8 cellular contexts compared by ENCODE assay signal in genomic region chr10:124744047-124744687, GRCh38. TPM values are rescaled to one million over a fixed set of nuclear protein-coding genes. Genes with fewer than 3 reads are reported as not detected.
DNase-seq lines count a peak whose midpoint lies in the region; ATAC-seq and TF ChIP-seq lines count a peak whose summit lies in the region.

Gene FAM53B (minus strand): TSS chr10:124744378. CDS start chr10:124706713, 37,665 bp downstream.

- H3K4me1 ChIP-seq in PC-3 (ENCODE audit: insufficient read depth, low read length) (peaks cover 53% of the 10 kb centered on the region), muscle layer of colon (ENCODE audit: insufficient read depth, low read length) (peaks cover 44% of the 10 kb centered on the region)

- CTCF ChIA-PET in CD4-positive, alpha-beta T cell (lab: Charles Lee) = interaction anchor here (1.5 to 3.2 kb wide), 3 partner anchors 15 to 73 kb away, joined by 5 to 22 read pairs (median 5); no protein-coding TSS in a partner anchor
- CTCF ChIA-PET in PC-3 (lab: Charles Lee) = no interaction called here

- TF ChIP-seq CTCF in CD4-positive, alpha-beta T cell (IDR thresholded peaks at IDR 0.05) = no peak
- no peak for TF ChIP-seq CTCF in PC-3 (conservative IDR thresholded peaks at IDR 0.05; ENCODE audit: low read depth, low read length)

- peaks cover 41% of the 10 kb centered on the region for H3K79me2 ChIP-seq in PC-3 (ENCODE audit: low read length)

- POLR2A ChIA-PET in CD4-positive, alpha-beta T cell (lab: Charles Lee) = interaction anchor here (1.0 to 3.3 kb wide), 4 partner anchors 11 to 205 kb away, joined by 3 to 21 read pairs (median 6); no protein-coding TSS in a partner anchor
- POLR2A ChIA-PET in PC-3 (lab: Charles Lee; ENCODE audit: unreplicated experiment) = no interaction called here

- H3K27me3 ChIP-seq in CD4-positive, alpha-beta T cell (ENCODE audit: control insufficient read depth, insufficient read depth, low read length) = no peaks in the 10 kb centered on the region
- no peaks in the 10 kb centered on the region for H3K27me3 ChIP-seq in PC-3 (ENCODE audit: low read length)
- no peaks in the 10 kb centered on the region for H3K27me3 ChIP-seq in muscle layer of colon (ENCODE audit: control insufficient read depth in 1 of 2, insufficient read depth in 2 of 2, low read length in 2 of 2)

- no peaks in the 10 kb centered on the region for H4K20me1 ChIP-seq in PC-3 (ENCODE audit: low read length)

- no TSS peak for BruUV-seq in PC-3 (replicated peaks; lab: Mats Ljungman, UMichigan)

- no peaks in the 10 kb centered on the region for H3K9me3 ChIP-seq in CD4-positive, alpha-beta T cell (ENCODE audit: control insufficient read depth, low read length)
- no peaks in the 10 kb centered on the region for H3K9me3 ChIP-seq in PC-3 (ENCODE audit: low read length)
- H3K9me3 ChIP-seq in muscle layer of colon (ENCODE audit: low read length) = no peaks in the 10 kb centered on the region

- peak within 1 kb of the TSS; percentile 99 for H3K4me3 Mint-ChIP-seq in CD4-positive, alpha-beta T cell
- H3K4me3 Mint-ChIP-seq in activated T-cell treated with anti-CD3 and anti-CD28 coated beads, Interleukin-2, amount 50 U/mL, for 4 hours = peak within 1 kb of the TSS; percentile 96

- no peaks in the 10 kb centered on the region for H3K9me2 ChIP-seq in PC-3 (replicated peaks; ENCODE audit: low read length)

- H3K27ac ChIP-seq in CD4-positive, alpha-beta T cell (ENCODE audit: low read depth, low read length) = peak within 1 kb of the TSS; percentile 42
- H3K27ac ChIP-seq in PC-3 (ENCODE audit: low read length) = no peak within 1 kb of the TSS
- peak within 1 kb of the TSS; percentile 79 for H3K27ac ChIP-seq in muscle layer of colon (ENCODE audit: low read depth, low read length)

- H3K36me3 ChIP-seq in PC-3 (ENCODE audit: low read depth, low read length) = no peaks in the 10 kb centered on the region; the same call in 1 of the 2 replicates
- peaks cover 4% of the 10 kb centered on the region for H3K36me3 ChIP-seq in muscle layer of colon (ENCODE audit: insufficient read depth, low read length)

- DNase-seq in CD4-positive, alpha-beta T cell = peak; percentile 65 to 84 (median 74)
- DNase-seq in PC-3 = peak; percentile 77
- DNase-seq in activated T-cell treated with anti-CD3 and anti-CD28 coated beads, Interleukin-2, amount 50 U/mL, for 4 hours = peak; percentile 76
- peak; percentile 51 for DNase-seq in stimulated activated CD8-positive, alpha-beta memory T cell treated with anti-CD3 and anti-CD28 coated beads, Interleukin-7, amount 100 ng/mL, for 24 hours (ENCODE audit: low read depth)

- no peaks in the 10 kb centered on the region for H3F3A ChIP-seq in PC-3 (ENCODE audit: low read length, unreplicated experiment)

- intact Hi-C loops in CD4-positive, alpha-beta T cell (cut with DNase I, micrococcal nuclease) = loop anchor here (2.0 to 10.0 kb wide), 5 partner anchors 37 to 749 kb away; partner anchors contain the start of genes EEF1AKMT2 (in 1 of the 2), LHPP (in 1 of the 2) and OAT (in 1 of the 2)
- intact Hi-C loops in PC-3 (cut with micrococcal nuclease) = no loop called here

- no peaks in the 10 kb centered on the region for H3K27me3 Mint-ChIP-seq in CD4-positive, alpha-beta T cell
- no peaks in the 10 kb centered on the region for H3K27me3 Mint-ChIP-seq in activated T-cell treated with anti-CD3 and anti-CD28 coated beads, Interleukin-2, amount 50 U/mL, for 4 hours (ENCODE audit: low read depth)

- H3K4me1 Mint-ChIP-seq in CD4-positive, alpha-beta T cell (ENCODE audit: low read depth) = peaks cover 59% of the 10 kb centered on the region
- H3K4me1 Mint-ChIP-seq in activated T-cell treated with anti-CD3 and anti-CD28 coated beads, Interleukin-2, amount 50 U/mL, for 4 hours (ENCODE audit: low read depth) = peaks cover 48% of the 10 kb centered on the region

- peak within 1 kb of the TSS; percentile 70; the same call in 1 of the 2 replicates for H2AFZ ChIP-seq in PC-3 (ENCODE audit: low read length)

- H3K9ac ChIP-seq in PC-3 (ENCODE audit: low read length) = peak within 1 kb of the TSS; percentile 61
- H3K9ac ChIP-seq in muscle layer of colon (ENCODE audit: low read length) = peak within 1 kb of the TSS; percentile 31

- H3K4me3 ChIP-seq in PC-3 (ENCODE audit: low read length) (peak within 1 kb of the TSS; percentile 92), muscle layer of colon (ENCODE audit: low read depth in 1 of 2, low read length in 2 of 2) (peak within 1 kb of the TSS; percentile 73 to 87)

- peak within 1 kb of the TSS; percentile 83 for H3K4me2 ChIP-seq in PC-3 (ENCODE audit: low read length)

- no peaks in the 10 kb centered on the region for H3K9me3 Mint-ChIP-seq in CD4-positive, alpha-beta T cell
- H3K9me3 Mint-ChIP-seq in activated T-cell treated with anti-CD3 and anti-CD28 coated beads, Interleukin-2, amount 50 U/mL, for 4 hours = no peaks in the 10 kb centered on the region

- H3K36me3 Mint-ChIP-seq in CD4-positive, alpha-beta T cell (ENCODE audit: low read depth) = peaks cover 11% of the 10 kb centered on the region
- no peaks in the 10 kb centered on the region for H3K36me3 Mint-ChIP-seq in activated T-cell treated with anti-CD3 and anti-CD28 coated beads, Interleukin-2, amount 50 U/mL, for 4 hours (ENCODE audit: insufficient read depth)

- H3K27ac Mint-ChIP-seq in CD4-positive, alpha-beta T cell = peak within 1 kb of the TSS; percentile 89

- peak; percentile 74 for ATAC-seq in CD4-positive, alpha-beta T cell (ENCODE audit: poor library complexity)
- ATAC-seq in GM19324 (IDR thresholded peaks at IDR 0.05; ENCODE audit: low FRiP score, unreplicated experiment) (peak; percentile 78), HG03442 (IDR thresholded peaks at IDR 0.05; ENCODE audit: unreplicated experiment) (peak; percentile 72), PC-3 (peak; percentile 58), esophagus mucosa (peak; percentile 57)
- peak; percentile 83 to 85 for ATAC-seq in activated T-cell treated with anti-CD3 and anti-CD28 coated beads, Interleukin-2, amount 50 U/mL, for 4 hours

RNA-seq across cellular contexts. Expression of gene FAM53B, which starts in this region (rescaled TPM):
- total RNA-seq in CD4-positive, alpha-beta T cell = 10 to 100 TPM; 32.9 to 33.6 TPM
- total RNA-seq in PC-3 (2014; rRNA removed) (16.5 and 19.4 TPM in 2 replicates), esophagus mucosa (24.9 TPM)
- 10 to 100 TPM; 12.9 to 19.2 (median 18.2) TPM for total RNA-seq in activated T-cell treated with anti-CD3 and anti-CD28 coated beads, Interleukin-2, amount 50 U/mL, for 4 hours
